ENCODE assay signal across 1 cellular context in genomic region chr11:13053255-13053917, GRCh38.
TF ChIP-seq lines count a peak whose summit lies in the region.

No MANE protein-coding gene starts in this region.

TF ChIP-seq in WTC11, 78 proteins besides CTCF, POLR2A, EP300 and RAD21 (continued from another document):
- TF ChIP-seq AR (CRISPR knock-in tag; IDR thresholded peaks at IDR 0.05) (no peak), ZNF425 (CRISPR knock-in tag; conservative IDR thresholded peaks at IDR 0.05) (no peak), STAT6 (CRISPR knock-in tag; conservative IDR thresholded peaks at IDR 0.05; ENCODE audit: low read depth) (no peak), NFATC4 (CRISPR knock-in tag; IDR thresholded peaks at IDR 0.05) (no peak), ZMAT4 (CRISPR knock-in tag; IDR thresholded peaks at IDR 0.05) (no peak)
